ENCODE assay signal across 24 cellular contexts in genomic region chr10:126705951-126706565, GRCh38. TPM values are rescaled to one million over a fixed set of nuclear protein-coding genes. Genes with fewer than 3 reads are reported as not detected.
DNase-seq lines count a peak whose midpoint lies in the region; ATAC-seq lines count a peak whose summit lies in the region.
"Had no signal": no experiment of that assay in that cellular context is flagged by ENCODE, and none has a peak within 500 bp of the region (broad histone marks: within the 10 kb centered on the region; RNA-seq: fewer than 3 reads in every experiment).

No MANE protein-coding gene starts in this region.

- DNase-seq in Right ventricle myocardium inferior (ENCODE audit: missing footprints) (peak; percentile 71), cardiac septum (ENCODE audit: low spot score) (no peak), left cardiac atrium (no peak), myocyte (ENCODE audit: low read depth) (peak; percentile 59), ureter (ENCODE audit: low spot score) (peak; percentile 22), NCI-H82 (lab: John Stamatoyannopoulos, UW) (no peak), NCI-H748 treated with DMSO at 0.1 percent for 48 hours (lab: John Stamatoyannopoulos, UW) (no peak)
- DNase-seq: 8988T; Caco-2; CD4-positive, alpha-beta memory T cell; DMS 273 treated with DMSO at 0.1 percent for 48 hours; DMS79 treated with DMSO at 0.1 percent for 48 hours; GM23248; H9; NCI-H1092 treated with DMSO at 0.1 percent for 48 hours; NCI-H1436 treated with DMSO at 0.1 percent for 48 hours; NCI-H1930; NCI-H345; NCI-H524; SHP77 treated with DMSO at 0.1 percent for 48 hours had no signal

- intact Hi-C loops in Right ventricle myocardium inferior (cut with DNase I) (no loop called here), cardiac septum (cut with DNase I) (no loop called here), left cardiac atrium (cut with DNase I) (no loop called here)

- ATAC-seq in Right ventricle myocardium inferior (peak; percentile 89), left cardiac atrium (peak; percentile 42 to 59), GM19328 (IDR thresholded peaks at IDR 0.05; ENCODE audit: unreplicated experiment) (no peak)
- ATAC-seq: HepG2, K562 had no signal

RNA-seq across cellular contexts. Expression of gene C10orf90, which starts 35.6 kb away (rescaled TPM):
- total RNA-seq in Right ventricle myocardium inferior: not detected
- not detected for total RNA-seq in cardiac septum
- total RNA-seq in left cardiac atrium: under 1 TPM; 0.15 to 0.31 TPM
- total RNA-seq in myocyte: 0.21 and 0.72 TPM in 2 replicates
- polyA plus RNA-seq in myocyte (2012): 0.35 TPM
- total RNA-seq in ureter: not detected
- total RNA-seq: Caco-2; CD4-positive, alpha-beta memory T cell; H9; HepG2; HT-29; K562 had no signal
- polyA plus RNA-seq: CD4-positive, alpha-beta memory T cell; HepG2; K562 had no signal

Comparison
In these comparisons a context has a peak if more than half of its experiments do, and no peak if none do; other contexts are left out.
1. DNase-seq: peak in Right ventricle myocardium inferior (single experiment), myocyte (single experiment) and ureter (single experiment); none in cardiac septum (single experiment), left cardiac atrium (single experiment), NCI-H82 (single experiment) and NCI-H748 treated with DMSO at 0.1 percent for 48 hours (single experiment).